ENCODE assay signal across 20 cellular contexts in the genomic region with DNA sequence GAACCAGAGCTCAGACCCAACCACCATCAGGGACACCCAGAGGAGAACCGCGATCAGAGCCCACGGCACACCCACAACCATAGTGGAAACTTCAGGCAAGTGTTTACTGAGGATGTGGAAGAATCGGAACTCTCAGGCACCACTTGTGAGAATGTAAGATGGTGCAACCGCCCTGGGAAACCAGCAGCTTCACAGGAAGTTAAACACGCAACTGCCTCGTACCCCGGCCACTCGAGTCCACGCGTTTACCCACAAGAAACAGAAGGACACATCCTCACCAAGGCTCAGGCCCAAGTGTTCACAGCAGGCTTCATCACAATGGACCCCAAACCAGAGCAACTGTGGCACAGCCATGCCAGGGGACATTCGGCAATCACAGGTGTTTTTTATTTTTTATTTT. TPM values are rescaled to one million over a fixed set of nuclear protein-coding genes. Genes with fewer than 3 reads are reported as not detected.
A peak's percentile ranks its signal among the peaks of the same experiment; 100 is the strongest.
DNase-seq lines count a peak whose midpoint lies in the region; ATAC-seq and TF ChIP-seq lines count a peak whose summit lies in the region.
"Had no signal": no experiment of that assay in that cellular context is flagged by ENCODE, and none has a peak within 500 bp of the region (broad histone marks: within the 10 kb centered on the region; RNA-seq: fewer than 3 reads in every experiment).

No MANE protein-coding gene starts in this region.

- H3K9me3 ChIP-seq in right atrium auricular region (no peaks in the 10 kb centered on the region), right cardiac atrium (ENCODE audit: control insufficient read depth, low read length) (no peaks in the 10 kb centered on the region), osteoblast (ENCODE audit: low read depth, low read length) (no peaks in the 10 kb centered on the region), vagina (no peaks in the 10 kb centered on the region)

- no peak overlapping the region for H2AFZ ChIP-seq in osteoblast (ENCODE audit: low read length)

- H3K4me3 Mint-ChIP-seq in chondrocyte (ENCODE audit: unreplicated experiment): no peak overlapping the region
- H3K4me3 Mint-ChIP-seq: B cell; CD4-positive, alpha-beta T cell had no signal

- H3K4me1 ChIP-seq in right atrium auricular region (peaks cover 0 to 19% of the 10 kb centered on the region in 2 donors), right cardiac atrium (ENCODE audit: control insufficient read depth, insufficient read depth, low read length) (peaks cover 5% of the 10 kb centered on the region), osteoblast (ENCODE audit: insufficient read depth, low read length) (peaks cover 13% of the 10 kb centered on the region), vagina (peaks cover 23% of the 10 kb centered on the region)

- no peaks in the 10 kb centered on the region for H4K20me1 ChIP-seq in osteoblast (ENCODE audit: insufficient read depth, low read length)

- H3K27me3 ChIP-seq in right atrium auricular region (no peaks in the 10 kb centered on the region), right cardiac atrium (ENCODE audit: control insufficient read depth, insufficient read depth) (no peaks in the 10 kb centered on the region), osteoblast (ENCODE audit: insufficient read depth, low read length) (no peaks in the 10 kb centered on the region), vagina (no peaks in the 10 kb centered on the region)

- intact Hi-C loops in right cardiac atrium (cut with DNase I) (no loop called here), vagina (cut with DNase I) (no loop called here)

- H3K79me2 ChIP-seq in osteoblast (ENCODE audit: insufficient read depth, low read length): no peaks in the 10 kb centered on the region

- 87% methylated on average over 12 of the region's 12 CpGs for WGBS in right cardiac atrium

- no peak overlapping the region for H3K4me2 ChIP-seq in osteoblast (ENCODE audit: insufficient read depth, low read length)

- DNase-seq in right atrium auricular region (ENCODE audit: low spot score): peak; percentile 55
- DNase-seq in right cardiac atrium: no peak
- DNase-seq in chondrocyte (ENCODE audit: low spot score): peak; percentile 59
- DNase-seq in osteoblast (ENCODE audit: insufficient read length, low spot score, missing footprints): peak; percentile 26
- no peak for DNase-seq in vagina (ENCODE audit: extremely low spot score in 2 of 2)
- DNase-seq in effector CD4-positive, alpha-beta T cell: no peak
- DNase-seq: CD4-positive, alpha-beta T cell; DND-41; GDM1; GOT3; Karpas-422; MM.1S; NCI-H1417; NCI-H2029; NCI-H510A treated with DMSO at 0.1 percent for 48 hours; SHP77 had no signal

- no peaks in the 10 kb centered on the region for H3K36me3 Mint-ChIP-seq in chondrocyte (ENCODE audit: low read depth)

- H3K4me3 ChIP-seq in right atrium auricular region (no peak overlapping the region), right cardiac atrium (ENCODE audit: low read length) (no peak overlapping the region), osteoblast (ENCODE audit: insufficient read depth, low read length) (no peak overlapping the region), vagina (no peak overlapping the region)

- H3K9me3 Mint-ChIP-seq in chondrocyte (ENCODE audit: low read depth): no peaks in the 10 kb centered on the region
- H3K9me3 Mint-ChIP-seq: CD4-positive, alpha-beta T cell had no signal

- TF ChIP-seq CTCF in right atrium auricular region (IDR thresholded peaks at IDR 0.05): no peak
- TF ChIP-seq CTCF in chondrocyte (IDR thresholded peaks at IDR 0.05): no peak
- no peak for TF ChIP-seq CTCF in osteoblast (IDR thresholded peaks at IDR 0.05; ENCODE audit: extremely low read depth, low read depth, low read length)
- no peak for TF ChIP-seq CTCF in vagina (IDR thresholded peaks at IDR 0.05)

- no peaks in the 10 kb centered on the region for H3K27me3 Mint-ChIP-seq in chondrocyte (ENCODE audit: low read depth)
- H3K27me3 Mint-ChIP-seq: CD4-positive, alpha-beta T cell had no signal

- H3K27ac ChIP-seq in right atrium auricular region (peak overlapping the region in 1 of 2 donors; percentile 7), right cardiac atrium (ENCODE audit: low read length) (no peak overlapping the region), osteoblast (ENCODE audit: low read depth, low read length) (no peak overlapping the region), vagina (peak overlapping the region; percentile 31)

- ATAC-seq in right cardiac atrium (no peak), HG03439 (IDR thresholded peaks at IDR 0.05; ENCODE audit: unreplicated experiment) (no peak), GM19351 (IDR thresholded peaks at IDR 0.05; ENCODE audit: unreplicated experiment) (no peak)
- ATAC-seq: Panc1 had no signal

- H3K27ac Mint-ChIP-seq in chondrocyte (ENCODE audit: unreplicated experiment): peak overlapping the region; percentile 49
- H3K27ac Mint-ChIP-seq: B cell; CD4-positive, alpha-beta T cell had no signal

- H3K36me3 ChIP-seq in right atrium auricular region: no peaks in the 10 kb centered on the region
- H3K36me3 ChIP-seq in osteoblast (ENCODE audit: insufficient read depth, low read length): no peaks in the 10 kb centered on the region
- no peaks in the 10 kb centered on the region for H3K36me3 ChIP-seq in vagina

- no peak for TF ChIP-seq POLR2A in vagina (IDR thresholded peaks at IDR 0.05)

- peaks cover 28% of the 10 kb centered on the region for H3K4me1 Mint-ChIP-seq in chondrocyte (ENCODE audit: low read depth)
- H3K4me1 Mint-ChIP-seq: B cell had no signal

RNA-seq across cellular contexts. Expression of a gene that starts 51.4 kb away (rescaled TPM):
- total RNA-seq in right atrium auricular region (100 to 1,000 TPM; 249 to 252 TPM), right cardiac atrium (100 to 1,000 TPM; 198 to 323 (median 274) TPM), chondrocyte (1,314 to 1,671 TPM (median 1,646 TPM) in 3 replicates), osteoblast (1,184 and 1,265 TPM in 2 replicates), vagina (535 TPM)
- 210 TPM for polyA plus RNA-seq in right cardiac atrium

Comparison
In these comparisons a context has a peak if more than half of its experiments do, and no peak if none do; other contexts are left out.
1. DNase-seq: peak in right atrium auricular region (single experiment), chondrocyte (single experiment) and osteoblast (single experiment); none in right cardiac atrium (0 of 3), vagina (0 of 2) and effector CD4-positive, alpha-beta T cell (single experiment).